In the genomic region with DNA sequence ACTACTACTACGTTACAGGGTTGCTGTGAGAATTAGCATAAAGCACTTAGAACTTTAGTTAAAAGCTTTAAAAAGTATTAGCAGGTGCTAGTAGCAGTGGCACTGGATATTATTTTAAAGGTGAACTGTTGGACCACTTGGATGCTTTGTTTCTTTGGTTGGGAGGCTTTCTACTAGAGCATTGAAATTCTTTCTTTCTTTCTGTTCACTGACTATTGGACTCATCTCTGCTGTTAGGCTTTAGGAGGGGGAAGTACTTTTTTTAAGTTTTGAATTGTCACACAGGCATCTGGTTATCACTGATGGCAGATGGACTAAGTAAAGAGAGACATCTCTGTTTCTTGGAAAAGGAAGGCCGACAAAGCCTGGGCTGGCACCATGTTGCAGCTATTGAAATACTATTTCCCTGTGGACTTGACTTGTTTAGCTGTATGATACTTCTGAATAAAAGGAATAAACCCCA, we compare ENCODE assay signal across 1 cellular context.
A peak's percentile ranks its signal among the peaks of the same experiment; 100 is the strongest.
TF ChIP-seq lines count a peak whose summit lies in the region.

No MANE protein-coding gene starts in this region.

TF ChIP-seq in K562, 482 proteins besides CTCF, POLR2A, EP300 and RAD21 (continued from another document):
- TF ChIP-seq, protein P1, sequence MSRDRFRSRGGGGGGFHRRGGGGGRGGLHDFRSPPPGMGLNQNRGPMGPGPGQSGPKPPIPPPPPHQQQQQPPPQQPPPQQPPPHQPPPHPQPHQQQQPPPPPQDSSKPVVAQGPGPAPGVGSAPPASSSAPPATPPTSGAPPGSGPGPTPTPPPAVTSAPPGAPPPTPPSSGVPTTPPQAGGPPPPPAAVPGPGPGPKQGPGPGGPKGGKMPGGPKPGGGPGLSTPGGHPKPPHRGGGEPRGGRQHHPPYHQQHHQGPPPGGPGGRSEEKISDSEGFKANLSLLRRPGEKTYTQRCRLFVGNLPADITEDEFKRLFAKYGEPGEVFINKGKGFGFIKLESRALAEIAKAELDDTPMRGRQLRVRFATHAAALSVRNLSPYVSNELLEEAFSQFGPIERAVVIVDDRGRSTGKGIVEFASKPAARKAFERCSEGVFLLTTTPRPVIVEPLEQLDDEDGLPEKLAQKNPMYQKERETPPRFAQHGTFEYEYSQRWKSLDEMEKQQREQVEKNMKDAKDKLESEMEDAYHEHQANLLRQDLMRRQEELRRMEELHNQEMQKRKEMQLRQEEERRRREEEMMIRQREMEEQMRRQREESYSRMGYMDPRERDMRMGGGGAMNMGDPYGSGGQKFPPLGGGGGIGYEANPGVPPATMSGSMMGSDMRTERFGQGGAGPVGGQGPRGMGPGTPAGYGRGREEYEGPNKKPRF (IDR thresholded peaks at IDR 0.05; ENCODE audit: low read depth, low read length): no peak
- TF ChIP-seq JUNB (CRISPR knock-in tag; conservative IDR thresholded peaks at IDR 0.05) (no peak), ZNF408 (CRISPR knock-in tag; IDR thresholded peaks at IDR 0.05; ENCODE audit: low read depth) (no peak), DACH1 (IDR thresholded peaks at IDR 0.05; ENCODE audit: partially characterized antibody) (peak; percentile 9), KDM4B (IDR thresholded peaks at IDR 0.05; ENCODE audit: borderline replicate concordance in 2 of 2, low read depth in 1 of 2) (no peak), RCOR1 (IDR thresholded peaks at IDR 0.05; ENCODE audit: borderline replicate concordance in 1 of 2, low read depth in 2 of 2, low read length in 2 of 2) (peak; percentile 55 to 93; a peak in 3 of 4 replicates), FOXA1 (IDR thresholded peaks at IDR 0.05; ENCODE audit: borderline replicate concordance) (peak; percentile 99), LEF1 (IDR thresholded peaks at IDR 0.05) (peak; percentile 96), SAFB2 (IDR thresholded peaks at IDR 0.05; ENCODE audit: borderline replicate concordance, low read depth, low read length, severe bottlenecking) (no peak), JUND (IDR thresholded peaks at IDR 0.05; ENCODE audit: borderline replicate concordance, low read depth, low read length) (peak; percentile 74; the same call in 1 of the 2 replicates), JUND (tag; IDR thresholded peaks at IDR 0.05; ENCODE audit: borderline replicate concordance, low read depth, low read length) (no peak; the same call in 2 of the 3 replicates), PML (IDR thresholded peaks at IDR 0.05; ENCODE audit: low read length) (peak; percentile 92), KLF6 (CRISPR knock-in tag; IDR thresholded peaks at IDR 0.05; ENCODE audit: borderline replicate concordance) (peak; percentile 12; the same call in 1 of the 2 replicates), FOXJ3 (CRISPR knock-in tag; IDR thresholded peaks at IDR 0.05) (no peak), ZNF12 (CRISPR knock-in tag; IDR thresholded peaks at IDR 0.05) (no peak), ZC3H11A (IDR thresholded peaks at IDR 0.05; ENCODE audit: low read depth, low read length) (0 out of 2 replicates have a peak, but pooled peaks have one; percentile 56), SMARCE1 (IDR thresholded peaks at IDR 0.05) (peak; percentile 98), SMAD4 (CRISPR knock-in tag; conservative IDR thresholded peaks at IDR 0.05) (peak; percentile 87), ZBTB17 (CRISPR knock-in tag; IDR thresholded peaks at IDR 0.05) (no peak), ZKSCAN1 (IDR thresholded peaks at IDR 0.05; ENCODE audit: low read depth, low read length) (no peak), RBFOX2 (IDR thresholded peaks at IDR 0.05; ENCODE audit: low read depth, low read length) (peak; percentile 52; the same call in 1 of the 2 replicates), ZNF134 (CRISPR knock-in tag; conservative IDR thresholded peaks at IDR 0.05) (0 out of 2 replicates have a peak, but pooled peaks have one; percentile 29), ZNF3 (CRISPR knock-in tag; IDR thresholded peaks at IDR 0.05) (no peak), DPF2 (IDR thresholded peaks at IDR 0.05) (peak; percentile 98), FOXK2 (conservative IDR thresholded peaks at IDR 0.05 in 1 of 2, IDR thresholded peaks at IDR 0.05 in 1 of 2; ENCODE audit: low read depth in 2 of 2) (peak; percentile 64 to 71; a peak in 3 of 4 replicates), NFRKB (IDR thresholded peaks at IDR 0.05; ENCODE audit: low read depth) (peak; percentile 87; the same call in 1 of the 2 replicates), ZNF124 (CRISPR knock-in tag; IDR thresholded peaks at IDR 0.05) (no peak), NFATC3 (IDR thresholded peaks at IDR 0.05) (no peak), THRAP3 (IDR thresholded peaks at IDR 0.05; ENCODE audit: borderline replicate concordance) (no peak), SUPT5H (IDR thresholded peaks at IDR 0.05) (peak; percentile 58), TAF7 (tag; IDR thresholded peaks at IDR 0.05) (no peak), POLR2AphosphoS5 (IDR thresholded peaks at IDR 0.05; ENCODE audit: control insufficient read depth, insufficient read depth, low read depth, low read length) (peak; percentile 92), ZNF785 (CRISPR knock-in tag; IDR thresholded peaks at IDR 0.05) (no peak), HDAC2 (IDR thresholded peaks at IDR 0.05) (0 out of 2 replicates have a peak, but pooled peaks have one; percentile 45), NCOR1 (IDR thresholded peaks at IDR 0.05) (peak; percentile 93)
- TF ChIP-seq, protein P2, sequence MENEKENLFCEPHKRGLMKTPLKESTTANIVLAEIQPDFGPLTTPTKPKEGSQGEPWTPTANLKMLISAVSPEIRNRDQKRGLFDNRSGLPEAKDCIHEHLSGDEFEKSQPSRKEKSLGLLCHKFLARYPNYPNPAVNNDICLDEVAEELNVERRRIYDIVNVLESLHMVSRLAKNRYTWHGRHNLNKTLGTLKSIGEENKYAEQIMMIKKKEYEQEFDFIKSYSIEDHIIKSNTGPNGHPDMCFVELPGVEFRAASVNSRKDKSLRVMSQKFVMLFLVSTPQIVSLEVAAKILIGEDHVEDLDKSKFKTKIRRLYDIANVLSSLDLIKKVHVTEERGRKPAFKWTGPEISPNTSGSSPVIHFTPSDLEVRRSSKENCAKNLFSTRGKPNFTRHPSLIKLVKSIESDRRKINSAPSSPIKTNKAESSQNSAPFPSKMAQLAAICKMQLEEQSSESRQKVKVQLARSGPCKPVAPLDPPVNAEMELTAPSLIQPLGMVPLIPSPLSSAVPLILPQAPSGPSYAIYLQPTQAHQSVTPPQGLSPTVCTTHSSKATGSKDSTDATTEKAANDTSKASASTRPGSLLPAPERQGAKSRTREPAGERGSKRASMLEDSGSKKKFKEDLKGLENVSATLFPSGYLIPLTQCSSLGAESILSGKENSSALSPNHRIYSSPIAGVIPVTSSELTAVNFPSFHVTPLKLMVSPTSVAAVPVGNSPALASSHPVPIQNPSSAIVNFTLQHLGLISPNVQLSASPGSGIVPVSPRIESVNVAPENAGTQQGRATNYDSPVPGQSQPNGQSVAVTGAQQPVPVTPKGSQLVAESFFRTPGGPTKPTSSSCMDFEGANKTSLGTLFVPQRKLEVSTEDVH (IDR thresholded peaks at IDR 0.05; ENCODE audit: low read depth, partially characterized antibody): peak; percentile 24
- TF ChIP-seq, protein P3, sequence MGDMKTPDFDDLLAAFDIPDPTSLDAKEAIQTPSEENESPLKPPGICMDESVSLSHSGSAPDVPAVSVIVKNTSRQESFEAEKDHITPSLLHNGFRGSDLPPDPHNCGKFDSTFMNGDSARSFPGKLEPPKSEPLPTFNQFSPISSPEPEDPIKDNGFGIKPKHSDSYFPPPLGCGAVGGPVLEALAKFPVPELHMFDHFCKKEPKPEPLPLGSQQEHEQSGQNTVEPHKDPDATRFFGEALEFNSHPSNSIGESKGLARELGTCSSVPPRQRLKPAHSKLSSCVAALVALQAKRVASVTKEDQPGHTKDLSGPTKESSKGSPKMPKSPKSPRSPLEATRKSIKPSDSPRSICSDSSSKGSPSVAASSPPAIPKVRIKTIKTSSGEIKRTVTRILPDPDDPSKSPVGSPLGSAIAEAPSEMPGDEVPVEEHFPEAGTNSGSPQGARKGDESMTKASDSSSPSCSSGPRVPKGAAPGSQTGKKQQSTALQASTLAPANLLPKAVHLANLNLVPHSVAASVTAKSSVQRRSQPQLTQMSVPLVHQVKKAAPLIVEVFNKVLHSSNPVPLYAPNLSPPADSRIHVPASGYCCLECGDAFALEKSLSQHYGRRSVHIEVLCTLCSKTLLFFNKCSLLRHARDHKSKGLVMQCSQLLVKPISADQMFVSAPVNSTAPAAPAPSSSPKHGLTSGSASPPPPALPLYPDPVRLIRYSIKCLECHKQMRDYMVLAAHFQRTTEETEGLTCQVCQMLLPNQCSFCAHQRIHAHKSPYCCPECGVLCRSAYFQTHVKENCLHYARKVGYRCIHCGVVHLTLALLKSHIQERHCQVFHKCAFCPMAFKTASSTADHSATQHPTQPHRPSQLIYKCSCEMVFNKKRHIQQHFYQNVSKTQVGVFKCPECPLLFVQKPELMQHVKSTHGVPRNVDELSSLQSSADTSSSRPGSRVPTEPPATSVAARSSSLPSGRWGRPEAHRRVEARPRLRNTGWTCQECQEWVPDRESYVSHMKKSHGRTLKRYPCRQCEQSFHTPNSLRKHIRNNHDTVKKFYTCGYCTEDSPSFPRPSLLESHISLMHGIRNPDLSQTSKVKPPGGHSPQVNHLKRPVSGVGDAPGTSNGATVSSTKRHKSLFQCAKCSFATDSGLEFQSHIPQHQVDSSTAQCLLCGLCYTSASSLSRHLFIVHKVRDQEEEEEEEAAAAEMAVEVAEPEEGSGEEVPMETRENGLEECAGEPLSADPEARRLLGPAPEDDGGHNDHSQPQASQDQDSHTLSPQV (IDR thresholded peaks at IDR 0.05): peak; percentile 75
